ENCODE assay signal across 11 cellular contexts in the genomic region with DNA sequence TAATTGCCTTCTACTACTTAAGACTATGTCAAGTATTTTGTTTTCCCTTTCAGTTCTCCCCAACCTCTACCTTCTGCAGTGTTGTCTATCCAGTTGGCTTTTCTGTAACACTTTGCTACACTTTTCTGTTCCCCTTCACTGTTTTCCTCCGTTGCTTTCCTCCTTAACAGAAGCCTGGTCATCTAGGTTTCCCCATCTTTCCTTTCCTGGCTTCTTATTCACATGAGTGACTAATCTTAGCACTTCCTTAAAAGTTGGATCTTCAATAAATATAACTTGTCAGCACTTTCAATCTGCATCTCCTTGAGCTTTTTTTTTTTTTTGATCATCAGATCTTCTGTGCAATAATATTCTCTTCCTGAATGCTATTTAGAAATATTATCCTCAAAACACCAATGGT. TPM values are rescaled to one million over a fixed set of nuclear protein-coding genes. Genes with fewer than 3 reads are reported as not detected.
DNase-seq lines count a peak whose midpoint lies in the region; ATAC-seq and TF ChIP-seq lines count a peak whose summit lies in the region.
"Had no signal": no experiment of that assay in that cellular context is flagged by ENCODE, and none has a peak within 500 bp of the region (broad histone marks: within the 10 kb centered on the region; RNA-seq: fewer than 3 reads in every experiment).

No MANE protein-coding gene starts in this region.

- no TSS peak for BruUV-seq in mammary epithelial cell (replicated peaks; lab: Mats Ljungman, UMichigan)
- no TSS peak for BruUV-seq in Panc1 (replicated peaks; lab: Mats Ljungman, UMichigan)

- TF ChIP-seq CTCF in breast epithelium (IDR thresholded peaks at IDR 0.05) (no peak), mammary epithelial cell (conservative IDR thresholded peaks at IDR 0.05 in 1 of 2, IDR thresholded peaks at IDR 0.05 in 1 of 2; ENCODE audit: extremely low read depth in 1 of 2, insufficient read depth in 1 of 2, low read depth in 1 of 2, low read length in 2 of 2) (no peak), Panc1 (IDR thresholded peaks at IDR 0.05) (no peak), foreskin fibroblast (IDR thresholded peaks at IDR 0.05; ENCODE audit: low read depth, low read length) (no peak), transverse colon (IDR thresholded peaks at IDR 0.05) (no peak)

- H3K27me3 ChIP-seq in breast epithelium (no peaks in the 10 kb centered on the region), mammary epithelial cell (ENCODE audit: insufficient read depth, low read length) (peaks cover 25% of the 10 kb centered on the region), Panc1 (ENCODE audit: control insufficient read depth, insufficient read depth, low read length) (no peaks in the 10 kb centered on the region), transverse colon (peaks cover 46% of the 10 kb centered on the region)

- no peak overlapping the region for H2AFZ ChIP-seq in mammary epithelial cell (ENCODE audit: low read depth, low read length)

- ATAC-seq in Panc1 (no peak), HG03135 (IDR thresholded peaks at IDR 0.05; ENCODE audit: unreplicated experiment) (no peak)

- CTCF ChIA-PET in mammary epithelial cell (lab: Charles Lee; ENCODE audit: low non-redundant PET) (no interaction called here), Panc1 (lab: Charles Lee) (interaction anchor here (0.6 kb wide), 1 partner anchor 352 kb away, joined by 4 read pairs; no protein-coding TSS in a partner anchor)

- dilution Hi-C loops in mammary epithelial cell (cut with HindIII; ENCODE audit: low sequenced_read_pairs) = no loop called here

- 93% methylated on average over 1 of the region's 1 CpG for WGBS in mammary epithelial cell (ENCODE audit: low coverage, missing lambda C conversion rate)
- WGBS in transverse colon (ENCODE audit: low coverage in 1 of 2), 2 donors = 34 to 57% methylated on average over 1 of the region's 1 CpG

- H3K4me1 ChIP-seq in breast epithelium (no peaks in the 10 kb centered on the region), mammary epithelial cell (ENCODE audit: insufficient read depth, low read length) (peaks cover 15% of the 10 kb centered on the region), Panc1 (ENCODE audit: control insufficient read depth, insufficient read depth, low read length) (peaks cover 4% of the 10 kb centered on the region), transverse colon (peaks cover 0 to 5% (median 0%) of the 10 kb centered on the region in 4 donors)

- intact Hi-C loops in breast epithelium (cut with DNase I; ENCODE audit: low total_unique reads) = no loop called here
- intact Hi-C loops in mammary epithelial cell (cut with micrococcal nuclease) = no loop called here
- intact Hi-C loops in Panc1 (cut with micrococcal nuclease; ENCODE audit: unreplicated experiment) = no loop called here
- intact Hi-C loops in transverse colon (cut with DNase I; ENCODE audit: low total_unique reads) = no loop called here

- no peaks in the 10 kb centered on the region for H3K36me3 ChIP-seq in breast epithelium
- H3K36me3 ChIP-seq in mammary epithelial cell (ENCODE audit: insufficient read depth, low read length) = no peaks in the 10 kb centered on the region
- no peaks in the 10 kb centered on the region for H3K36me3 ChIP-seq in Panc1 (ENCODE audit: control insufficient read depth, insufficient read depth, low read length)
- no peaks in the 10 kb centered on the region for H3K36me3 ChIP-seq in transverse colon

- no peak for TF ChIP-seq EP300 in transverse colon (IDR thresholded peaks at IDR 0.05; ENCODE audit: low read depth)

- H3K4me2 ChIP-seq in mammary epithelial cell (ENCODE audit: insufficient read depth, low read depth, low read length) = no peak overlapping the region

- DNase-seq in breast epithelium (ENCODE audit: low spot score in 2 of 2) = no peak
- DNase-seq in mammary epithelial cell = no peak
- DNase-seq in Panc1 (ENCODE audit: low read depth, low spot score) = no peak
- DNase-seq in foreskin fibroblast = peak; percentile 40 to 43
- no peak for DNase-seq in transverse colon
- DNase-seq in central memory CD4-positive, alpha-beta T cell = no peak
- DNase-seq in D341Med (ENCODE audit: low spot score) = no peak
- DNase-seq: activated CD4-positive, CD25-positive, alpha-beta regulatory T cell treated with anti-CD3 and anti-CD28 coated beads, Interleukin-2, amount 50 U/mL, for 72 hours; C1 segment of cervical spinal cord; hypothalamus had no signal

- no peaks in the 10 kb centered on the region for H4K20me1 ChIP-seq in mammary epithelial cell (ENCODE audit: insufficient read depth, low read length)

- H3K79me2 ChIP-seq in mammary epithelial cell (ENCODE audit: insufficient read depth, low read length) = no peaks in the 10 kb centered on the region

- POLR2A ChIA-PET in Panc1 (lab: Charles Lee) = interaction anchor here (0.5 kb wide), 1 partner anchor 236 kb away, joined by 4 read pairs; no protein-coding TSS in a partner anchor

- peak overlapping the region; percentile 54 to 62 for H3K27ac ChIP-seq in breast epithelium
- no peak overlapping the region for H3K27ac ChIP-seq in mammary epithelial cell (ENCODE audit: insufficient read depth, low read depth, low read length)
- peak overlapping the region; percentile 60; the same call in 1 of the 2 replicates for H3K27ac ChIP-seq in Panc1 (ENCODE audit: low read length)
- peak overlapping the region; percentile 16 to 89 (median 45) for H3K27ac ChIP-seq in transverse colon

- H3K9ac ChIP-seq in mammary epithelial cell (ENCODE audit: insufficient read depth, low read length) = no peak overlapping the region

- in situ Hi-C loops in mammary epithelial cell (cut with MboI; ENCODE audit: low sequenced_read_pairs in 2 of 2) (no loop called here), Panc1 (cut with HindIII; ENCODE audit: low pct_unique_long_range_greater_than_20kb, low sequenced_read_pairs) (no loop called here), transverse colon (cut with MboI; ENCODE audit: low pct_ligation_motif_present in 1 of 4, low pct_unique_long_range_greater_than_20kb in 1 of 4, low sequenced_read_pairs in 3 of 4) (no loop called here)

- H3K9me3 ChIP-seq in breast epithelium (no peaks in the 10 kb centered on the region), mammary epithelial cell (replicated peaks; ENCODE audit: insufficient read depth, low read length) (no peaks in the 10 kb centered on the region), Panc1 (ENCODE audit: control insufficient read depth, insufficient read depth, low read depth, low read length) (no peaks in the 10 kb centered on the region), transverse colon (no peaks in the 10 kb centered on the region)

- peak overlapping the region in 1 of 3 donors; percentile 16 for H3K4me3 ChIP-seq in breast epithelium
- H3K4me3 ChIP-seq in mammary epithelial cell (replicated peaks in 1 of 3; ENCODE audit: insufficient read depth in 1 of 3, low read depth in 2 of 3, low read length in 3 of 3) = no peak overlapping the region
- no peak overlapping the region for H3K4me3 ChIP-seq in Panc1 (ENCODE audit: low read depth in 2 of 2, low read length in 2 of 2)
- H3K4me3 ChIP-seq in foreskin fibroblast (ENCODE audit: low read depth in 1 of 2, low read length in 2 of 2) = no peak overlapping the region
- H3K4me3 ChIP-seq in transverse colon = no peak overlapping the region

- TF ChIP-seq POLR2A in breast epithelium (IDR thresholded peaks at IDR 0.05) (no peak), transverse colon (IDR thresholded peaks at IDR 0.05) (no peak)

RNA-seq across cellular contexts. Expression of a gene that starts 2.8 kb away (rescaled TPM):
- 10 to 100 TPM; 26.9 to 57.1 (median 40.0) TPM for total RNA-seq in breast epithelium
- under 1 TPM in 1 of 2 donors, not detected in 1; 0.50 TPM for total RNA-seq in mammary epithelial cell
- polyA plus RNA-seq in mammary epithelial cell = 0.14 TPM
- not detected for polyA minus RNA-seq in mammary epithelial cell
- total RNA-seq in Panc1 (2021; ENCODE audit: unreplicated experiment) = 45.0 TPM
- 17.8 TPM for polyA plus RNA-seq in Panc1 (2012; ENCODE audit: insufficient read length)
- total RNA-seq in transverse colon = 10 to 100 TPM in 1 of 4 donors, 1 to 10 TPM in 3; 3.0 to 18.6 (median 6.0) TPM

RNA-seq across cellular contexts. Expression of a gene that starts 56.1 kb away (rescaled TPM):
- total RNA-seq in breast epithelium = 10 to 100 TPM in 2 of 3 donors, 1 to 10 TPM in 1; 6.4 to 12.4 (median 11.5) TPM
- total RNA-seq in mammary epithelial cell = 10 to 100 TPM; 10.8 to 22.2 TPM
- polyA plus RNA-seq in mammary epithelial cell = 6.2 TPM
- not detected for polyA minus RNA-seq in mammary epithelial cell
- total RNA-seq in Panc1 (2021; ENCODE audit: unreplicated experiment) = 35.2 TPM
- polyA plus RNA-seq in Panc1 (2012; ENCODE audit: insufficient read length) = 10.7 TPM
- 10 to 100 TPM in 1 of 4 donors, 1 to 10 TPM in 2, not detected in 1; 1.6 to 34.8 (median 3.5) TPM for total RNA-seq in transverse colon

Comparison
In these comparisons a context has a peak if more than half of its experiments do, and no peak if none do; other contexts are left out.
1. DNase-seq: peak in foreskin fibroblast (2 of 2); none in breast epithelium (0 of 2), mammary epithelial cell (single experiment), Panc1 (single experiment), transverse colon (single experiment), central memory CD4-positive, alpha-beta T cell (single experiment) and D341Med (single experiment).